In the genomic region with DNA sequence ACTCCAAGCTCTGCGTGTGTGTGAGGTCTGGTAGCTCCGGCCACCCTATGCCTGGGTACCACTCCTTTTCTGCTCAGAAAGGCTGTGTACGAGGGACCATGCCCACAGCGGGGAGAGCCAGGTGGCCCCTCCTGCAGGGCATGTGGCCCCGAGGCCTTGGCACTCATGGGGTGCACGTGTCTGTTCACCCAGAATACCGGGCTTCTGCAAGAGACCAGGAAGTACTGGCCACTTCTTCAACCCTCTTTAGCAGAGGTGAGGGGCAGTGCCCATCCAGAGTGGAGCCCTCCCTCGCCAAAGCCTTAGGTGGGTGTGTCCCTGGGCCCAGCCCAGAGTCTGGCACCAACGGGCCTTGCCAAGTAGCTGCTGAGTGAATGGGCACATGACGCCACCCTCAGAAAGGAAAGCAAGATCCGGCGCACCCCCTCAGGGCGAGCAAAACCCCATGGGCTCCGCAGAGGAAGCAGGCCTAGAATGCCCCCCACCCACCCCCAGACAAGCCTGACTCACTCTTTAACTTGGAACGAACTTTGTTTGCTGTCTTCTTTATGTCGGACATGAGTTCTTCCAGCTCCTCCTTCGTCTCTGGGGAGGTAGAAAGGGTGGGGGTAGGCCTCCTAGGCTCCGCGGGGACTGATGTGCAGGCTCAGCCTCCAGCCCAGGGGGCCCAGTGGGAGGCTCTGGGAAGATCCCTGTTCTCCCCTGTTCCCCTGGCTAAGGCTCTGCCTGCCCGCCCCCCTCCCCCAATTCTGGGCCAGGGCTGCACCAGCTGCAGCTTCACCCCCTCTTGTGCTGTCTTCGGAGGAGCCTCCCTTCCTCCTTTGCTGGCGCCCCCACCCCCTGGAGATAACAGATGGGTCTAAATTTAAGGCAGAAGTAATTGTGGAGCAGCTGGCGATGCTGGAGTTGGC, we compare ENCODE assay signal across 8 cellular contexts. TPM values are rescaled to one million over a fixed set of nuclear protein-coding genes. Genes with fewer than 3 reads are reported as not detected.
DNase-seq lines count a peak whose midpoint lies in the region; ATAC-seq and TF ChIP-seq lines count a peak whose summit lies in the region.

No MANE protein-coding gene starts in this region.

- H3K4me3 ChIP-seq in hepatocyte (no peak overlapping the region), uterus (no peak overlapping the region)

- no peak for TF ChIP-seq POLR2A in uterus (IDR thresholded peaks at IDR 0.05)

- WGBS in hepatocyte (ENCODE audit: low lambda C conversion rate, missing lambda C conversion rate), result 87% methylated on average over 23 of the region's 23 CpGs

- H4K20me1 ChIP-seq in hepatocyte (ENCODE audit: insufficient read depth, poor library complexity, severe bottlenecking), result no peaks in the 10 kb centered on the region

- H3K27me3 ChIP-seq in hepatocyte, result no peaks in the 10 kb centered on the region
- H3K27me3 ChIP-seq in uterus, result no peaks in the 10 kb centered on the region

- H3K27ac ChIP-seq in angular gyrus (ENCODE audit: low read depth, low read length) (peak overlapping the region; percentile 72), hepatocyte (no peak overlapping the region), uterus (peak overlapping the region; percentile 72 to 76)

- ATAC-seq in HG02798 (IDR thresholded peaks at IDR 0.05; ENCODE audit: poor library complexity, unreplicated experiment), result no peak

- no peak overlapping the region for H3K4me2 ChIP-seq in hepatocyte

- H3K79me2 ChIP-seq in hepatocyte, result peaks cover 9% of the 10 kb centered on the region

- intact Hi-C loops in uterus (cut with DNase I; ENCODE audit: low total_unique reads), result no loop called here

- no peak overlapping the region for H2AFZ ChIP-seq in hepatocyte

- peaks cover 8% of the 10 kb centered on the region for H3K4me1 ChIP-seq in hepatocyte (ENCODE audit: insufficient read depth)
- peaks cover 6 to 14% of the 10 kb centered on the region in 2 donors for H3K4me1 ChIP-seq in uterus

- TF ChIP-seq CTCF in hepatocyte (IDR thresholded peaks at IDR 0.05; ENCODE audit: poor library complexity) (no peak), uterus (IDR thresholded peaks at IDR 0.05) (no peak)

- H3K36me3 ChIP-seq in hepatocyte (replicated peaks; ENCODE audit: insufficient read depth, low read depth), result no peaks in the 10 kb centered on the region
- H3K36me3 ChIP-seq in uterus, result no peaks in the 10 kb centered on the region

- H3K9me3 ChIP-seq in hepatocyte (ENCODE audit: low read depth) (no peaks in the 10 kb centered on the region), uterus (no peaks in the 10 kb centered on the region)

- DNase-seq in NCI-H2081 (lab: John Stamatoyannopoulos, UW) (peak; percentile 51 to 65), NCI-H2081 treated with DMSO at 0.1 percent for 48 hours (lab: John Stamatoyannopoulos, UW) (no peak), hepatocyte (ENCODE audit: low spot score) (peak; percentile 20), uterus (peak; percentile 43 to 67), NCI-H2029 treated with DMSO at 0.1 percent for 48 hours (lab: John Stamatoyannopoulos, UW) (no peak), SW480 (ENCODE audit: low spot score) (no peak)

- no peaks in the 10 kb centered on the region for H3K9me2 ChIP-seq in hepatocyte (replicated peaks; ENCODE audit: insufficient read depth)

RNA-seq across cellular contexts. Expression of a gene that starts 14.6 kb away (rescaled TPM):
- total RNA-seq in hepatocyte, result 22.8 and 23.7 TPM in 2 replicates
- polyA plus RNA-seq in hepatocyte, result 27.1 and 39.2 TPM in 2 replicates
- 10 to 100 TPM in 2 of 4 donors, 1 to 10 TPM in 2; 2.3 to 19.1 (median 11.0) TPM for total RNA-seq in uterus

RNA-seq across cellular contexts. Expression of a gene that starts 21.5 kb away (rescaled TPM):
- total RNA-seq in hepatocyte (35.9 and 44.3 TPM in 2 replicates), uterus (10 to 100 TPM; 12.4 to 54.6 (median 31.5) TPM)
- 112 and 131 TPM in 2 replicates for polyA plus RNA-seq in hepatocyte

RNA-seq across cellular contexts. Expression of a gene that starts 21.6 kb away (rescaled TPM):
- total RNA-seq in hepatocyte, result 3.0 and 4.7 TPM in 2 replicates
- polyA plus RNA-seq in hepatocyte, result 13.9 and 15.3 TPM in 2 replicates
- 10 to 100 TPM in 1 of 4 donors, 1 to 10 TPM in 2, under 1 TPM in 1; 0.29 to 14.1 (median 3.3) TPM for total RNA-seq in uterus

RNA-seq across cellular contexts. Expression of a gene that starts 33.7 kb away (rescaled TPM):
- total RNA-seq in hepatocyte (30.7 and 33.0 TPM in 2 replicates), uterus (10 to 100 TPM in 2 of 4 donors, 1 to 10 TPM in 2; 4.4 to 14.1 (median 7.7) TPM)
- 90.9 and 110 TPM in 2 replicates for polyA plus RNA-seq in hepatocyte

RNA-seq across cellular contexts. Expression of a gene that starts 37.3 kb away (rescaled TPM):
- total RNA-seq in hepatocyte (4.3 and 5.6 TPM in 2 replicates), uterus (1 to 10 TPM in 3 of 4 donors, not detected in 1; 6.7 to 9.3 (median 8.8) TPM)
- 7.5 and 9.5 TPM in 2 replicates for polyA plus RNA-seq in hepatocyte

Comparison
In these comparisons a context has a peak if more than half of its experiments do, and no peak if none do; other contexts are left out.
1. DNase-seq: peak in NCI-H2081 (2 of 2), hepatocyte (single experiment) and uterus (2 of 2); none in NCI-H2081 treated with DMSO at 0.1 percent for 48 hours (single experiment), NCI-H2029 treated with DMSO at 0.1 percent for 48 hours (single experiment) and SW480 (single experiment).